In the genomic region with DNA sequence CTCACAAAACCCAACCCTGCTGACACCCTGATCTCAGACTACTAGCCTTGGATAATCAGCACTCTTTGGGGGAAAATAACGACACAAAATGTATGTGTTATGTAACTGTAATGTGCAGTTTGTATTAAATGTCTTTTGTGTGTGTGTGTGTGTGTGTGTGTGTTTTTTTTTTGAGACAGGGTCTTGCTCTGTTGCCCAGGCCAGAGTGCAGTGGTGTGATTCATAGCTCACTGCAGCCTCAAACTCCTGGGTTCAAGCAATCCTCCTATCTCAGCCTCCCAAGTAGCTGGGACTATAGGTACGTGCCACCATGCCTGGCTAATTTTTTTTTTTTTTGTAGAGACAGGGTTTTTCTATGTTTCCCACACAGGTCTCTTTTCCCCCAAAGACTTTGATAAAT, we compare ENCODE assay signal across 2 cellular contexts. TPM values are rescaled to one million over a fixed set of nuclear protein-coding genes. Genes with fewer than 3 reads are reported as not detected.
"Had no signal": no experiment of that assay in that cellular context is flagged by ENCODE, and none has a peak within 500 bp of the region (broad histone marks: within the 10 kb centered on the region; RNA-seq: fewer than 3 reads in every experiment).

No MANE protein-coding gene starts in this region.

RNA-seq across cellular contexts. Expression of gene TRIM17, which starts 51.5 kb away (rescaled TPM):
- total RNA-seq: G401, GM12878 had no signal
